ENCODE assay signal across 9 cellular contexts in the genomic region with DNA sequence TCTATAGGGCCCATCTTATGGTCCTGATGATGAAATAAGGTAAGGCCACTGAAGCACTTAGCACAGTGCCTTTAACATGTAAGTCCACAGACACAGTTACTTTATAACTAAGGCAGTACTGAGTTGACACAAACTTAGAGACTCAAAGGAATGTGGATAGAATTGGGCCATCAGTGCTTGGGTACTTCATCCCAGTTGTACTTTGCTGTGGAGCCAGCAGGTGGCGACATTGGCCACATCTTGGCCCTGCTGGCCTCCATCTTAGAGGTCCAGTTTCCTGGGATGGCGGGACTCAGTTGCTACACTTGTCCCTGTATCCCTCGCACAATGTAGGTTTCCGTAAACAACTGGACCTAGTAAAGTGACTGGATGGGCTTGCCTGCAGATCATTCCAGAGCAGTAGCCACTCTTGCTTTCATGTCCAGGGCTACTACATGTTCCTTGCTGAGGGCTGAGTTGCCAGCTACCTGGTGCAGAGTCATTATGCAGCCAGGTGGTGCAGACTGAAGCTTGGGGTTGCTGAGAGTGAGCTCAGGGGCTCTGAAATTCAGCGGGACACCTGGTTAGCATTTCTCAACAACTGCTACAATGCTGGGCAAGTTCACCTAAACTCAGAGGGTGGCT. TPM values are rescaled to one million over a fixed set of nuclear protein-coding genes. Genes with fewer than 3 reads are reported as not detected.
DNase-seq lines count a peak whose midpoint lies in the region; ATAC-seq, FAIRE-seq and TF ChIP-seq lines count a peak whose summit lies in the region.
"Had no signal": no experiment of that assay in that cellular context is flagged by ENCODE, and none has a peak within 500 bp of the region (broad histone marks: within the 10 kb centered on the region; RNA-seq: fewer than 3 reads in every experiment).

No MANE protein-coding gene starts in this region.

- TF ChIP-seq CTCF in D721Med (IDR thresholded peaks at IDR 0.05; ENCODE audit: insufficient read depth, missing control alignments), result peak; percentile 73

- H3K4me1 Mint-ChIP-seq in activated naive CD8-positive, alpha-beta T cell (ENCODE audit: low read depth), result peaks cover 35% of the 10 kb centered on the region

- H3K27ac Mint-ChIP-seq in activated naive CD8-positive, alpha-beta T cell, result peak overlapping the region; percentile 50
- H3K27ac Mint-ChIP-seq: dendritic cell treated with granulocyte-macrophage colony-stimulating factor and Interleukin-4, amounts not matched to agents 40 ng/mL and 50 ng/mL, for 4 days had no signal

- H3K36me3 Mint-ChIP-seq in activated naive CD8-positive, alpha-beta T cell, result peaks cover 8% of the 10 kb centered on the region

- intact Hi-C loops in left cardiac atrium (cut with DNase I), result loop anchor here (2.0 to 10.0 kb wide), 5 partner anchors 192 to 642 kb away; partner anchors contain the start of gene CDKN2B (in 1 of the 2)

- peak; percentile 64 for ATAC-seq in GM21360 (IDR thresholded peaks at IDR 0.05; ENCODE audit: unreplicated experiment)
- ATAC-seq in left cardiac atrium, result peak; percentile 77 to 85

- H3K4me3 Mint-ChIP-seq in activated naive CD8-positive, alpha-beta T cell, result no peak overlapping the region
- H3K4me3 Mint-ChIP-seq: dendritic cell treated with granulocyte-macrophage colony-stimulating factor and Interleukin-4, amounts not matched to agents 40 ng/mL and 50 ng/mL, for 4 days had no signal

- H3K9me3 Mint-ChIP-seq in activated naive CD8-positive, alpha-beta T cell (ENCODE audit: low read depth), result no peaks in the 10 kb centered on the region
- H3K9me3 Mint-ChIP-seq: dendritic cell treated with granulocyte-macrophage colony-stimulating factor and Interleukin-4, amounts not matched to agents 40 ng/mL and 50 ng/mL, for 4 days had no signal

- peak; percentile 29 for DNase-seq in D721Med (ENCODE audit: insufficient read length, low spot score)
- DNase-seq in HuH-7 (ENCODE audit: low spot score), result peak; percentile 50
- peak; percentile 6 for DNase-seq in SK-N-DZ (ENCODE audit: low spot score)
- peak; percentile 64 for DNase-seq in left cardiac atrium
- peak; percentile 70 for DNase-seq in renal cortical epithelial cell (ENCODE audit: low read depth)
- no peak for DNase-seq in mesenteric fat pad (ENCODE audit: low spot score)

- FAIRE-seq in D721Med (lab: Jason Lieb, UNC), result no peak

- H3K27me3 Mint-ChIP-seq in activated naive CD8-positive, alpha-beta T cell, result no peaks in the 10 kb centered on the region
- H3K27me3 Mint-ChIP-seq: dendritic cell treated with granulocyte-macrophage colony-stimulating factor and Interleukin-4, amounts not matched to agents 40 ng/mL and 50 ng/mL, for 4 days had no signal

RNA-seq across cellular contexts. Expression of gene MTAP, which starts 10.6 kb away (rescaled TPM):
- polyA plus RNA-seq in SK-N-DZ (2014; cell fraction: cytosol; rRNA removed), result 14.9 and 20.7 TPM in 2 replicates
- 6.3 and 6.9 TPM in 2 replicates for polyA plus RNA-seq in SK-N-DZ (2014; cell fraction: nucleus; rRNA removed)
- total RNA-seq in left cardiac atrium (10 to 100 TPM; 19.6 to 21.3 TPM), renal cortical epithelial cell (42.6 and 59.4 TPM in 2 replicates), mesenteric fat pad (38.8 TPM)
